Comparison of ENCODE assay signal across 8 cellular contexts in genomic region chr14:68522510-68523325, GRCh38.
DNase-seq lines count a peak whose midpoint lies in the region; ATAC-seq and TF ChIP-seq lines count a peak whose summit lies in the region.

No MANE protein-coding gene starts in this region.

- peak overlapping the region in 1 of 6 donors; percentile 31 for H3K27ac Mint-ChIP-seq in immature natural killer cell

- no peaks in the 10 kb centered on the region for H4K20me1 ChIP-seq in GM23248 (ENCODE audit: insufficient read depth)

- DNase-seq in GM23248 (peak; percentile 27), brain microvascular endothelial cell (peak; percentile 26), immature natural killer cell (no peak), SKM-1 (lab: John Stamatoyannopoulos, UW; ENCODE audit: unreplicated experiment) (no peak), RKO (ENCODE audit: low spot score) (no peak)

- H3K4me1 ChIP-seq in GM23248 (ENCODE audit: insufficient read depth) = peaks cover 54% of the 10 kb centered on the region
- peaks cover 40 to 51% (median 50%) of the 10 kb centered on the region in 3 donors for H3K4me1 ChIP-seq in skeletal muscle tissue (ENCODE audit: control insufficient read depth in 3 of 3, insufficient read depth in 3 of 3, low read length in 3 of 3)

- H3K79me2 ChIP-seq in GM23248 (ENCODE audit: insufficient read depth) = no peaks in the 10 kb centered on the region

- peaks cover 0 to 3% (median 0%) of the 10 kb centered on the region in 3 donors for H3K36me3 Mint-ChIP-seq in immature natural killer cell

- H3K36me3 ChIP-seq in GM23248 (ENCODE audit: low read depth) (no peaks in the 10 kb centered on the region), brain microvascular endothelial cell (replicated peaks) (no peaks in the 10 kb centered on the region), skeletal muscle tissue (ENCODE audit: control insufficient read depth in 3 of 3, insufficient read depth in 3 of 3, low read length in 3 of 3) (no peaks in the 10 kb centered on the region)

- no peak overlapping the region for H3K9ac ChIP-seq in GM23248
- no peak overlapping the region for H3K9ac ChIP-seq in skeletal muscle tissue (ENCODE audit: low read depth in 1 of 3, low read length in 3 of 3)

- TF ChIP-seq CTCF in brain microvascular endothelial cell (IDR thresholded peaks at IDR 0.05; ENCODE audit: low read depth, low read length, missing control alignments) = no peak

- peaks cover 0 to 2% (median 0%) of the 10 kb centered on the region in 6 donors for H3K9me3 Mint-ChIP-seq in immature natural killer cell

- in situ Hi-C loops in GM23248 (cut with MboI) = loop anchor here (10.0 kb wide), 1 partner anchor 262 kb away; no protein-coding TSS in a partner anchor
- in situ Hi-C loops in brain microvascular endothelial cell (cut with HindIII; ENCODE audit: low pct_ligation_motif_present, low sequenced_read_pairs) = no loop called here

- H3F3A ChIP-seq in GM23248 (ENCODE audit: insufficient read depth) = peaks cover 55% of the 10 kb centered on the region

- no peak overlapping the region for H3K4me3 ChIP-seq in GM23248
- no peak overlapping the region for H3K4me3 ChIP-seq in brain microvascular endothelial cell (ENCODE audit: low read depth, low read length)
- no peak overlapping the region for H3K4me3 ChIP-seq in skeletal muscle tissue (ENCODE audit: low read length in 3 of 3)

- H3K27ac ChIP-seq in GM23248 (no peak overlapping the region), brain microvascular endothelial cell (no peak overlapping the region), layer of hippocampus (ENCODE audit: low read depth, low read length) (peak overlapping the region; percentile 52), skeletal muscle tissue (ENCODE audit: low read depth, low read length) (peak overlapping the region; percentile 74)

- 50 to 51% methylated on average over 5 of the region's 5 CpGs for WGBS in GM23248 (ENCODE audit: low coverage in 1 of 2, low lambda C conversion rate in 2 of 2, missing lambda C conversion rate in 2 of 2), 2 experiments

- H3K27me3 Mint-ChIP-seq in immature natural killer cell (ENCODE audit: low read depth in 3 of 3) = peaks cover 0 to 3% (median 0%) of the 10 kb centered on the region in 3 donors

- H3K4me2 ChIP-seq in GM23248 (ENCODE audit: unreplicated experiment) = no peak overlapping the region

- H3K9me3 ChIP-seq in GM23248 (ENCODE audit: low read depth) = no peaks in the 10 kb centered on the region
- H3K9me3 ChIP-seq in skeletal muscle tissue (ENCODE audit: control insufficient read depth in 3 of 3, low read length in 3 of 3) = no peaks in the 10 kb centered on the region

- no peak overlapping the region for H3K4me3 Mint-ChIP-seq in immature natural killer cell

- ATAC-seq in GM18498 (IDR thresholded peaks at IDR 0.05; ENCODE audit: unreplicated experiment) = no peak

- peaks cover 8 to 14% of the 10 kb centered on the region in 2 donors for H3K4me1 Mint-ChIP-seq in immature natural killer cell

- H3K9me2 ChIP-seq in GM23248 (ENCODE audit: insufficient read depth) = no peaks in the 10 kb centered on the region

- H3K27me3 ChIP-seq in GM23248 (replicated peaks; ENCODE audit: insufficient read depth) (no peaks in the 10 kb centered on the region), brain microvascular endothelial cell (replicated peaks) (no peaks in the 10 kb centered on the region), layer of hippocampus (ENCODE audit: control insufficient read depth, insufficient read depth, low read length) (no peaks in the 10 kb centered on the region), skeletal muscle tissue (ENCODE audit: control insufficient read depth in 3 of 3, insufficient read depth in 3 of 3, low read length in 3 of 3) (no peaks in the 10 kb centered on the region)

- H2AFZ ChIP-seq in GM23248 = peak overlapping the region; percentile 28; the same call in 1 of the 2 replicates

Comparison
In these comparisons a context has a peak if more than half of its experiments do, and no peak if none do; other contexts are left out.
1. DNase-seq: peak in GM23248 (single experiment) and brain microvascular endothelial cell (single experiment); none in immature natural killer cell (0 of 3), SKM-1 (single experiment) and RKO (single experiment).
2. H3K27ac ChIP-seq: peak in layer of hippocampus (single experiment) and skeletal muscle tissue (single experiment); none in GM23248 (single experiment) and brain microvascular endothelial cell (single experiment).